ENCODE assay signal across 11 cellular contexts in the genomic region with DNA sequence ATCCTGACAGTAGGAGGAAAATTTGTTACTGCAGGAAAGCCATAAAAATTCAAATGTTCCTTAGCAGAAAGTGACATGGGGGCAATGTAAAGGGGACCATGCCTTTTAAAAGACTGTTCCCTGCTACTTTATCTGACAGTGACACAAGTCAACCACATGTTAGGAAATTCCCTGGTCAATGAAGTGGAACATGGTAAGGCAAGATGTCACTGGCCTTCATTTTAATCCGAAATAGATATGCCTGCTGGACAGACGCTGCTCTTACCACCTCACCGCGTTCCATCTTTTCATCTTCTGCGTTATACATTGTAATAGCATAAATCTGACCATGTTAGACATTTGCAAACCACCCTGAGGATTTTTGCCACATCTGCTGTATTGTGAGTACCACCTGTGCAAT. TPM values are rescaled to one million over a fixed set of nuclear protein-coding genes. Genes with fewer than 3 reads are reported as not detected.
DNase-seq lines count a peak whose midpoint lies in the region; ATAC-seq, FAIRE-seq and TF ChIP-seq lines count a peak whose summit lies in the region.
"Not testable (repeated sequence)": the region's sequence is repeated elsewhere in the genome, so short reads cannot be mapped to it uniquely, and the experiment has no call there.
"Had no signal": no experiment of that assay in that cellular context is flagged by ENCODE, and none has a peak within 500 bp of the region (broad histone marks: within the 10 kb centered on the region; RNA-seq: fewer than 3 reads in every experiment).

No MANE protein-coding gene starts in this region.

- not testable (repeated sequence) for H3K36me3 ChIP-seq in HUES64 (ENCODE audit: insufficient read depth, low read length); keratinocyte (ENCODE audit: control insufficient read depth in 2 of 2, extremely low read depth in 1 of 2, insufficient read depth in 2 of 2, low read length in 2 of 2); psoas muscle (ENCODE audit: insufficient read depth in 1 of 2, low read depth in 1 of 2)

- not testable (repeated sequence) for H3K79me2 ChIP-seq in keratinocyte (ENCODE audit: control insufficient read depth, insufficient read depth, low read length)

- not testable (repeated sequence) for H3K9me1 ChIP-seq in keratinocyte (ENCODE audit: control insufficient read depth, extremely low read depth, insufficient read depth, low read length)

- FAIRE-seq in GM12892 (lab: Jason Lieb, UNC) (peak; percentile 84), keratinocyte (lab: Jason Lieb, UNC) (peak; percentile 5)

- H3K9ac ChIP-seq in HUES64 (ENCODE audit: low read depth, low read length); keratinocyte (ENCODE audit: control insufficient read depth, extremely low read depth, insufficient read depth, low read length): not testable (repeated sequence)

- dilution Hi-C loops in keratinocyte (cut with MboI; ENCODE audit: extremely low pct_ligation_motif_present, low sequenced_read_pairs): loop anchor here (25.0 kb wide), 1 partner anchor 183 kb away; no protein-coding TSS in a partner anchor

- H3K27ac ChIP-seq in HUES64 (ENCODE audit: low read depth, low read length) (0 out of 2 replicates have a peak overlapping the region, but pooled peaks have one; percentile 41), caudate nucleus (ENCODE audit: low read depth, low read length) (peak overlapping the region; percentile 13), psoas muscle (peak overlapping the region; percentile 36)
- H3K27ac ChIP-seq in keratinocyte (ENCODE audit: control insufficient read depth, insufficient read depth, low read length): not testable (repeated sequence)

- not testable (repeated sequence) for H2AFZ ChIP-seq in keratinocyte (ENCODE audit: control insufficient read depth, low read length)

- H3K4me2 ChIP-seq in keratinocyte (ENCODE audit: control insufficient read depth, extremely low read depth, insufficient read depth, low read depth, low read length): not testable (repeated sequence)

- peak in 3 of 4 donors; percentile 55 to 68 (median 55) for ATAC-seq in psoas muscle

- H3K9me3 ChIP-seq in HUES64 (ENCODE audit: insufficient read depth, low read depth, low read length); keratinocyte (ENCODE audit: control insufficient read depth, low read depth, low read length); psoas muscle: not testable (repeated sequence)

- H3K4me1 ChIP-seq in HUES64 (ENCODE audit: insufficient read depth, low read length) (peaks cover 26% of the 10 kb centered on the region), psoas muscle (peaks cover 14% of the 10 kb centered on the region)
- H3K4me1 ChIP-seq in keratinocyte (ENCODE audit: control insufficient read depth, extremely low read depth, insufficient read depth, low read length): not testable (repeated sequence)

- H4K20me1 ChIP-seq in keratinocyte (ENCODE audit: control insufficient read depth, extremely low read depth, insufficient read depth, low read length): not testable (repeated sequence)

- not testable (repeated sequence) for TF ChIP-seq CTCF in keratinocyte (optimal IDR thresholded peaks at IDR 0.05 in 1 of 3, IDR thresholded peaks at IDR 0.05 in 1 of 3, conservative IDR thresholded peaks at IDR 0.05 in 1 of 3; ENCODE audit: extremely low read depth in 1 of 3, insufficient read depth in 2 of 3, low read length in 3 of 3); psoas muscle (IDR thresholded peaks at IDR 0.05)

- H3K4me3 ChIP-seq in HUES64 (ENCODE audit: low read length); keratinocyte (ENCODE audit: control insufficient read depth in 2 of 3, extremely low read depth in 1 of 3, insufficient read depth in 2 of 3, low read depth in 1 of 3, low read length in 3 of 3); psoas muscle: not testable (repeated sequence)

- intact Hi-C loops in psoas muscle (cut with DNase I): not testable (repeated sequence)

- 93% methylated on average over 5 of the region's 5 CpGs for WGBS in HUES64
- 35 to 71% (median 49%) methylated on average over 5 of the region's 5 CpGs for WGBS in psoas muscle, 3 donors

- DNase-seq in GM12892 (ENCODE audit: insufficient read length); caudate nucleus (lab: John Stamatoyannopoulos, UW); keratinocyte (ENCODE audit: low read depth, low spot score); psoas muscle: not testable (repeated sequence)
- DNase-seq in NCI-H524 (lab: John Stamatoyannopoulos, UW): peak; percentile 85 to 95
- peak; percentile 38 for DNase-seq in SK-N-DZ (ENCODE audit: low spot score)

- H3K27me3 ChIP-seq in HUES64 (ENCODE audit: insufficient read depth, low read length); keratinocyte (ENCODE audit: control insufficient read depth, extremely low read depth, insufficient read depth, low read length); psoas muscle (ENCODE audit: insufficient read depth in 3 of 3, low read length in 2 of 3): not testable (repeated sequence)

- TF ChIP-seq POLR2A in GM12892 (IDR thresholded peaks at IDR 0.05; ENCODE audit: low read depth, low read length): not testable (repeated sequence)

RNA-seq across cellular contexts. Expression of gene ASB4, which starts 18.5 kb away (rescaled TPM):
- polyA plus RNA-seq in GM12892 (2012; ENCODE audit: missing spikeins): not detected
- polyA plus RNA-seq in HUES64 (2013, experiment 1 of 2): not detected
- polyA plus RNA-seq in HUES64 (2013, experiment 2 of 2): not detected
- polyA plus RNA-seq in SK-N-DZ (2014; cell fraction: cytosol; rRNA removed): 0.08 and 0.12 TPM in 2 replicates
- polyA plus RNA-seq in SK-N-DZ (2014; cell fraction: nucleus; rRNA removed): 0.05 TPM in 2 replicates
- polyA plus RNA-seq in keratinocyte (not detected in 3 replicates), psoas muscle (10 to 100 TPM in 2 of 3 donors, under 1 TPM in 1; 0.23 to 24.0 (median 10.8) TPM)
- not detected for polyA plus RNA-seq in keratinocyte (2011; ENCODE audit: low read depth)
- polyA plus RNA-seq in keratinocyte (2011; cell fraction: cytosol; rRNA removed): not detected in 2 replicates
- polyA plus RNA-seq in keratinocyte (2011; cell fraction: nucleus; rRNA removed): not detected in 2 replicates
- polyA plus RNA-seq in keratinocyte (2012; ENCODE audit: low replicate concordance): not detected in 2 replicates
- polyA minus RNA-seq in keratinocyte: not detected in 3 replicates
- polyA minus RNA-seq in keratinocyte (2011; cell fraction: cytosol; rRNA and poly(A)+ RNA removed): not detected
- polyA minus RNA-seq in keratinocyte (2011; cell fraction: nucleus; rRNA and poly(A)+ RNA removed): not detected in 2 replicates
- 10 to 100 TPM in 3 of 4 donors, 1 to 10 TPM in 1; 7.7 to 18.8 (median 11.2) TPM for total RNA-seq in psoas muscle
- total RNA-seq: A673; CD8-positive, alpha-beta T cell had no signal
- polyA plus RNA-seq: BJ, CD14-positive monocyte had no signal
